In genomic region chr4:141134051-141134450, GRCh38 we compare ENCODE assay signal across 9 cellular contexts. TPM values are rescaled to one million over a fixed set of nuclear protein-coding genes. Genes with fewer than 3 reads are reported as not detected.
DNase-seq lines count a peak whose midpoint lies in the region; ATAC-seq and TF ChIP-seq lines count a peak whose summit lies in the region.
"Had no signal": no experiment of that assay in that cellular context is flagged by ENCODE, and none has a peak within 500 bp of the region (broad histone marks: within the 10 kb centered on the region; RNA-seq: fewer than 3 reads in every experiment).

No MANE protein-coding gene starts in this region.

- no peaks in the 10 kb centered on the region for H3K4me1 ChIP-seq in Karpas-422 (ENCODE audit: low read length)

- no peaks in the 10 kb centered on the region for H3K27me3 ChIP-seq in AG04450 (ENCODE audit: control insufficient read depth, insufficient read depth, low read length)
- no peaks in the 10 kb centered on the region for H3K27me3 ChIP-seq in Karpas-422 (ENCODE audit: low read length)

- no peaks in the 10 kb centered on the region for H4K20me1 ChIP-seq in Karpas-422 (ENCODE audit: insufficient read depth, low read depth, low read length)

- TF ChIP-seq CTCF in AG04450 (IDR thresholded peaks at IDR 0.05; ENCODE audit: low read depth, low read length): peak; percentile 55

- POLR2A ChIA-PET in AG04450 (lab: Yijun Ruan, JAX): no interaction called here

- H3K4me3 ChIP-seq in AG04450 (ENCODE audit: low read depth, low read length) (no peak overlapping the region), SK-N-MC (peak overlapping the region; percentile 90; the same call in 1 of the 2 replicates), Karpas-422 (ENCODE audit: low read length) (no peak overlapping the region)

- no peaks in the 10 kb centered on the region for H3K9me3 ChIP-seq in AG04450 (ENCODE audit: control insufficient read depth, insufficient read depth, low read length)
- H3K9me3 ChIP-seq in SK-N-MC (ENCODE audit: low read depth, low read length): no peaks in the 10 kb centered on the region
- H3K9me3 ChIP-seq in Karpas-422 (ENCODE audit: low read length): no peaks in the 10 kb centered on the region
- H3K9me3 ChIP-seq: stomach had no signal

- H3K9ac ChIP-seq in SK-N-MC (ENCODE audit: insufficient read length) (no peak overlapping the region), Karpas-422 (ENCODE audit: low read length) (no peak overlapping the region)

- H2AFZ ChIP-seq in Karpas-422 (ENCODE audit: low read length): no peak overlapping the region

- H3K27ac ChIP-seq in AG04450 (ENCODE audit: low read depth, low read length) (no peak overlapping the region), SK-N-MC (no peak overlapping the region), Karpas-422 (ENCODE audit: low read length) (no peak overlapping the region)

- H3K9me2 ChIP-seq in Karpas-422 (replicated peaks; ENCODE audit: insufficient read depth, low read length): no peaks in the 10 kb centered on the region

- CTCF ChIA-PET in AG04450 (lab: Charles Lee): interaction anchor here (0.6 to 7.1 kb wide), 43 partner anchors 9 to 1950 kb away, joined by 3 to 171 read pairs (median 7); no protein-coding TSS in a partner anchor

- DNase-seq in AG04450 (ENCODE audit: low read depth, low spot score) (no peak), EL (peak; percentile 29), SK-N-MC (ENCODE audit: low read depth, low spot score) (no peak), left ventricle myocardium superior (no peak), Karpas-422 (no peak), superior temporal gyrus (ENCODE audit: extremely low spot score) (no peak)

- no peaks in the 10 kb centered on the region for H3K79me2 ChIP-seq in Karpas-422 (ENCODE audit: low read length)

- ATAC-seq in left ventricle myocardium superior (peak; percentile 12), HG03378 (IDR thresholded peaks at IDR 0.05; ENCODE audit: unreplicated experiment) (no peak), HG02642 (IDR thresholded peaks at IDR 0.05; ENCODE audit: poor library complexity, unreplicated experiment) (no peak)

- H3K36me3 ChIP-seq in SK-N-MC (ENCODE audit: insufficient read depth, low read length): no peaks in the 10 kb centered on the region
- no peaks in the 10 kb centered on the region for H3K36me3 ChIP-seq in Karpas-422 (ENCODE audit: insufficient read depth, low read length)
- H3K36me3 ChIP-seq: stomach had no signal

- intact Hi-C loops in left ventricle myocardium superior (cut with micrococcal nuclease): loop anchor here (5.0 kb wide), 1 partner anchor 267 kb away; no protein-coding TSS in a partner anchor

- no peak overlapping the region for H3K4me2 ChIP-seq in Karpas-422 (ENCODE audit: low read depth, low read length, poor library complexity, severe bottlenecking)

RNA-seq across cellular contexts. Expression of gene RNF150, which starts 0.8 kb away (rescaled TPM):
- polyA plus RNA-seq in AG04450 (2011; rRNA removed): 9.8 and 10.3 TPM in 2 replicates
- polyA minus RNA-seq in AG04450 (2011; rRNA and poly(A)+ RNA removed): 26.3 and 36.0 TPM in 2 replicates
- total RNA-seq in left ventricle myocardium superior: 57.1 TPM
- total RNA-seq in Karpas-422 (2014; rRNA removed; shearing (Covaris generic); ENCODE audit: low replicate concordance): not detected in 2 replicates

Comparison
In these comparisons a context has a peak if more than half of its experiments do, and no peak if none do; other contexts are left out.
1. RNA of gene RNF150, which starts 0.8 kb away (total RNA-seq): 57.1 TPM in left ventricle myocardium superior (single experiment); not detected in Karpas-422; every median in the first group is over 10 times any median in the second.